Comparison of ENCODE assay signal across 1 cellular context in the genomic region with DNA sequence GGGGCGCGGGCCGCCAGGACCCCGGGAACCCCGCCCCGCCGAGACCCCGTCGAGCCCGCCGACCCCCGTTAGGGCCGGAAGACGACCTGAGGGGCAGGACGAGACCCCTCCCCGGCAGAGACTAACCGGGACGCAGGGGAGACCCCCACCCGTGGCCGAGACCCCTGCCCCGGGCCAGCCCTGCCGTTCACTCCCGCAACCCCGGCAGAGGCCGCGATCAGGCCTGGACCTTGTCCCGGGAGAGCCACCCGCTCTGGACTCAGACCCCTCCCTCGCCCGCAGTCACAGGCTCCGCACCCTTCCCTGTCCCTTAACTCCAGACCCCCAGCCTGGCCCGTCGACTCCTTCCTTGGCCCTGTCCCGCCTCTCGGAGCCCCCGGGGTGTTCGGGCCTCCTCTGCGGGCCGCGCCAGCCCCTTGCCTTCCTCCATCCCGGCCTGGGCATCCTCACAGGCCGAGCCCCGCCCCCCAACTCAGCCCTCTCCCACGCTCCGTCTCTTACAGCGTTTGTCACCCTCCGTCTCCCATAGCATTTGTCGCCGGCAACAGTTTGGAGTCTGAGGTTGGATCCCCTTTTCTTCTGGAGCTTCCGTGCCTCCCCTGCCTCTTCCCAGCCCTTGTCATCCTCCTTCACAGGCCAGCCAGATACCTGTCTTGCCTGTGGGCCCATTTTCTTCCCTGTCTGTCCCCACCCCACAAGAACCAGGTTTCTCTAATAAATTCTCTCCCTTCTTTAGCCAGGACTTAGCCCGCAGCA.
A peak's percentile ranks its signal among the peaks of the same experiment; 100 is the strongest.
TF ChIP-seq lines count a peak whose summit lies in the region.

No MANE protein-coding gene starts in this region.

TF ChIP-seq in HepG2, 621 proteins besides CTCF, POLR2A, EP300 and RAD21 (continued from another document and continues in another):
- TF ChIP-seq, protein P1, sequence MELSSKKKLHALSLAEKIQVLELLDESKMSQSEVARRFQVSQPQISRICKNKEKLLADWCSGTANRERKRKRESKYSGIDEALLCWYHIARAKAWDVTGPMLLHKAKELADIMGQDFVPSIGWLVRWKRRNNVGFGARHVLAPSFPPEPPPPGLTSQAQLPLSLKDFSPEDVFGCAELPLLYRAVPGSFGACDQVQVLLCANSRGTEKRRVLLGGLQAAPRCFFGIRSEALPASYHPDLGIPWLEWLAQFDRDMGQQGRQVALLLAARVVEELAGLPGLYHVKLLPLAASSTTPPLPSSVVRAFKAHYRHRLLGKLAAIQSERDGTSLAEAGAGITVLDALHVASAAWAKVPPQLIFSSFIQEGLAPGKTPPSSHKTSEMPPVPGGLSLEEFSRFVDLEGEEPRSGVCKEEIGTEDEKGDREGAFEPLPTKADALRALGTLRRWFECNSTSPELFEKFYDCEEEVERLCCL (CRISPR knock-in tag; IDR thresholded peaks at IDR 0.05; ENCODE audit: borderline replicate concordance), result no peak; the same call in 1 of the 2 replicates
- TF ChIP-seq TP53 (CRISPR knock-in tag; conservative IDR thresholded peaks at IDR 0.05) (no peak), ZNF501 (CRISPR knock-in tag; IDR thresholded peaks at IDR 0.05) (peak; percentile 89), ZNF768 (CRISPR knock-in tag; IDR thresholded peaks at IDR 0.05) (peak; percentile 36; the same call in 1 of the 2 replicates), ATF7-NPFF (CRISPR knock-in tag; IDR thresholded peaks at IDR 0.05; ENCODE audit: low read depth) (0 out of 2 replicates have a peak, but pooled peaks have one; percentile 14), ZNF326 (CRISPR knock-in tag; IDR thresholded peaks at IDR 0.05; ENCODE audit: borderline replicate concordance) (0 out of 2 replicates have a peak, but pooled peaks have one; percentile 47), SNAPC2 (CRISPR knock-in tag; IDR thresholded peaks at IDR 0.05) (no peak), SSRP1 (CRISPR knock-in tag; IDR thresholded peaks at IDR 0.05) (no peak), ZFAT (CRISPR knock-in tag; conservative IDR thresholded peaks at IDR 0.05) (0 out of 2 replicates have a peak, but pooled peaks have one; percentile 1), ZBTB21 (CRISPR knock-in tag; IDR thresholded peaks at IDR 0.05) (no peak), ZFYVE20 (CRISPR knock-in tag; IDR thresholded peaks at IDR 0.05; ENCODE audit: borderline replicate concordance, low read depth) (no peak), HNRNPUL1 (IDR thresholded peaks at IDR 0.05; ENCODE audit: low read depth, low read length) (no peak), ZNF44 (CRISPR knock-in tag; IDR thresholded peaks at IDR 0.05) (no peak), CHCHD3 (CRISPR knock-in tag; IDR thresholded peaks at IDR 0.05) (peak; percentile 23), ZNF33A (CRISPR knock-in tag; IDR thresholded peaks at IDR 0.05; ENCODE audit: borderline replicate concordance) (no peak), NFE2L2 (IDR thresholded peaks at IDR 0.05; ENCODE audit: low read length) (peak; percentile 6; the same call in 1 of the 2 replicates), ZNF441 (CRISPR knock-in tag; IDR thresholded peaks at IDR 0.05; ENCODE audit: borderline replicate concordance) (no peak), HNRNPK (IDR thresholded peaks at IDR 0.05; ENCODE audit: low read depth, low read length, poor library complexity, severe bottlenecking) (peak; percentile 83), CREM (IDR thresholded peaks at IDR 0.05) (peak; percentile 35; the same call in 1 of the 2 replicates), CREM (CRISPR knock-in tag; IDR thresholded peaks at IDR 0.05) (no peak), ZNF563 (CRISPR knock-in tag; IDR thresholded peaks at IDR 0.05) (peak; percentile 82), SIN3A (IDR thresholded peaks at IDR 0.05; ENCODE audit: borderline replicate concordance, low read depth, low read length) (peak; percentile 46; the same call in 1 of the 2 replicates), SRSF4 (IDR thresholded peaks at IDR 0.05; ENCODE audit: low read depth, low read length, poor library complexity, severe bottlenecking) (no peak), ZNF564 (CRISPR knock-in tag; IDR thresholded peaks at IDR 0.05) (peak; percentile 21; the same call in 1 of the 2 replicates), MYC (CRISPR knock-in tag; IDR thresholded peaks at IDR 0.05; ENCODE audit: borderline replicate concordance) (no peak; the same call in 1 of the 2 replicates), GFI1 (CRISPR knock-in tag; IDR thresholded peaks at IDR 0.05; ENCODE audit: borderline replicate concordance) (no peak)
- TF ChIP-seq, protein P2, sequence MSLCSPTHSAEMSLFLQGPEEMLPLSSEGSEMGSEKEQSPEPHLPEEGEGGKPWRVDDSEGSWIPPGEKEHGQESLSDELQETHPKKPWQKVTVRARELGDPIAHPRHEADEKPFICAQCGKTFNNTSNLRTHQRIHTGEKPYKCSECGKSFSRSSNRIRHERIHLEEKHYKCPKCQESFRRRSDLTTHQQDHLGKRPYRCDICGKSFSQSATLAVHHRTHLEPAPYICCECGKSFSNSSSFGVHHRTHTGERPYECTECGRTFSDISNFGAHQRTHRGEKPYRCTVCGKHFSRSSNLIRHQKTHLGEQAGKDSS (CRISPR knock-in tag; IDR thresholded peaks at IDR 0.05; ENCODE audit: borderline replicate concordance, low read depth), result no peak; the same call in none of the 2 replicates
- TF ChIP-seq, protein P3, sequence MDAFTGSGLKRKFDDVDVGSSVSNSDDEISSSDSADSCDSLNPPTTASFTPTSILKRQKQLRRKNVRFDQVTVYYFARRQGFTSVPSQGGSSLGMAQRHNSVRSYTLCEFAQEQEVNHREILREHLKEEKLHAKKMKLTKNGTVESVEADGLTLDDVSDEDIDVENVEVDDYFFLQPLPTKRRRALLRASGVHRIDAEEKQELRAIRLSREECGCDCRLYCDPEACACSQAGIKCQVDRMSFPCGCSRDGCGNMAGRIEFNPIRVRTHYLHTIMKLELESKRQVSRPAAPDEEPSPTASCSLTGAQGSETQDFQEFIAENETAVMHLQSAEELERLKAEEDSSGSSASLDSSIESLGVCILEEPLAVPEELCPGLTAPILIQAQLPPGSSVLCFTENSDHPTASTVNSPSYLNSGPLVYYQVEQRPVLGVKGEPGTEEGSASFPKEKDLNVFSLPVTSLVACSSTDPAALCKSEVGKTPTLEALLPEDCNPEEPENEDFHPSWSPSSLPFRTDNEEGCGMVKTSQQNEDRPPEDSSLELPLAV (CRISPR knock-in tag; conservative IDR thresholded peaks at IDR 0.05; ENCODE audit: low read depth), result no peak
- TF ChIP-seq, protein P4, sequence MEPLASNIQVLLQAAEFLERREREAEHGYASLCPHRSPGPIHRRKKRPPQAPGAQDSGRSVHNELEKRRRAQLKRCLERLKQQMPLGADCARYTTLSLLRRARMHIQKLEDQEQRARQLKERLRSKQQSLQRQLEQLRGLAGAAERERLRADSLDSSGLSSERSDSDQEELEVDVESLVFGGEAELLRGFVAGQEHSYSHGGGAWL (CRISPR knock-in tag; IDR thresholded peaks at IDR 0.05), result 0 out of 2 replicates have a peak, but pooled peaks have one; percentile 42
- TF ChIP-seq, protein P5, sequence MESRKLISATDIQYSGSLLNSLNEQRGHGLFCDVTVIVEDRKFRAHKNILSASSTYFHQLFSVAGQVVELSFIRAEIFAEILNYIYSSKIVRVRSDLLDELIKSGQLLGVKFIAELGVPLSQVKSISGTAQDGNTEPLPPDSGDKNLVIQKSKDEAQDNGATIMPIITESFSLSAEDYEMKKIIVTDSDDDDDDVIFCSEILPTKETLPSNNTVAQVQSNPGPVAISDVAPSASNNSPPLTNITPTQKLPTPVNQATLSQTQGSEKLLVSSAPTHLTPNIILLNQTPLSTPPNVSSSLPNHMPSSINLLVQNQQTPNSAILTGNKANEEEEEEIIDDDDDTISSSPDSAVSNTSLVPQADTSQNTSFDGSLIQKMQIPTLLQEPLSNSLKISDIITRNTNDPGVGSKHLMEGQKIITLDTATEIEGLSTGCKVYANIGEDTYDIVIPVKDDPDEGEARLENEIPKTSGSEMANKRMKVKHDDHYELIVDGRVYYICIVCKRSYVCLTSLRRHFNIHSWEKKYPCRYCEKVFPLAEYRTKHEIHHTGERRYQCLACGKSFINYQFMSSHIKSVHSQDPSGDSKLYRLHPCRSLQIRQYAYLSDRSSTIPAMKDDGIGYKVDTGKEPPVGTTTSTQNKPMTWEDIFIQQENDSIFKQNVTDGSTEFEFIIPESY (CRISPR knock-in tag; IDR thresholded peaks at IDR 0.05), result no peak
- TF ChIP-seq, protein P6, sequence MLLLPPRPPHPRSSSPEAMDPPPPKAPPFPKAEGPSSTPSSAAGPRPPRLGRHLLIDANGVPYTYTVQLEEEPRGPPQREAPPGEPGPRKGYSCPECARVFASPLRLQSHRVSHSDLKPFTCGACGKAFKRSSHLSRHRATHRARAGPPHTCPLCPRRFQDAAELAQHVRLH (CRISPR knock-in tag; IDR thresholded peaks at IDR 0.05; ENCODE audit: borderline replicate concordance, low read depth), result peak; percentile 57; the same call in 1 of the 2 replicates
- TF ChIP-seq, protein P7, sequence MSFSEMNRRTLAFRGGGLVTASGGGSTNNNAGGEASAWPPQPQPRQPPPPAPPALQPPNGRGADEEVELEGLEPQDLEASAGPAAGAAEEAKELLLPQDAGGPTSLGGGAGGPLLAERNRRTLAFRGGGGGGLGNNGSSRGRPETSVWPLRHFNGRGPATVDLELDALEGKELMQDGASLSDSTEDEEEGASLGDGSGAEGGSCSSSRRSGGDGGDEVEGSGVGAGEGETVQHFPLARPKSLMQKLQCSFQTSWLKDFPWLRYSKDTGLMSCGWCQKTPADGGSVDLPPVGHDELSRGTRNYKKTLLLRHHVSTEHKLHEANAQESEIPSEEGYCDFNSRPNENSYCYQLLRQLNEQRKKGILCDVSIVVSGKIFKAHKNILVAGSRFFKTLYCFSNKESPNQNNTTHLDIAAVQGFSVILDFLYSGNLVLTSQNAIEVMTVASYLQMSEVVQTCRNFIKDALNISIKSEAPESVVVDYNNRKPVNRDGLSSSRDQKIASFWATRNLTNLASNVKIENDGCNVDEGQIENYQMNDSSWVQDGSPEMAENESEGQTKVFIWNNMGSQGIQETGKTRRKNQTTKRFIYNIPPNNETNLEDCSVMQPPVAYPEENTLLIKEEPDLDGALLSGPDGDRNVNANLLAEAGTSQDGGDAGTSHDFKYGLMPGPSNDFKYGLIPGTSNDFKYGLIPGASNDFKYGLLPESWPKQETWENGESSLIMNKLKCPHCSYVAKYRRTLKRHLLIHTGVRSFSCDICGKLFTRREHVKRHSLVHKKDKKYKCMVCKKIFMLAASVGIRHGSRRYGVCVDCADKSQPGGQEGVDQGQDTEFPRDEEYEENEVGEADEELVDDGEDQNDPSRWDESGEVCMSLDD (CRISPR knock-in tag; IDR thresholded peaks at IDR 0.05; ENCODE audit: borderline replicate concordance), result 0 out of 2 replicates have a peak, but pooled peaks have one; percentile 8
- TF ChIP-seq, protein P8, sequence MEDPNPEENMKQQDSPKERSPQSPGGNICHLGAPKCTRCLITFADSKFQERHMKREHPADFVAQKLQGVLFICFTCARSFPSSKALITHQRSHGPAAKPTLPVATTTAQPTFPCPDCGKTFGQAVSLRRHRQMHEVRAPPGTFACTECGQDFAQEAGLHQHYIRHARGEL (CRISPR knock-in tag; IDR thresholded peaks at IDR 0.05), result 0 out of 2 replicates have a peak, but pooled peaks have one; percentile 21
- TF ChIP-seq, protein P9, sequence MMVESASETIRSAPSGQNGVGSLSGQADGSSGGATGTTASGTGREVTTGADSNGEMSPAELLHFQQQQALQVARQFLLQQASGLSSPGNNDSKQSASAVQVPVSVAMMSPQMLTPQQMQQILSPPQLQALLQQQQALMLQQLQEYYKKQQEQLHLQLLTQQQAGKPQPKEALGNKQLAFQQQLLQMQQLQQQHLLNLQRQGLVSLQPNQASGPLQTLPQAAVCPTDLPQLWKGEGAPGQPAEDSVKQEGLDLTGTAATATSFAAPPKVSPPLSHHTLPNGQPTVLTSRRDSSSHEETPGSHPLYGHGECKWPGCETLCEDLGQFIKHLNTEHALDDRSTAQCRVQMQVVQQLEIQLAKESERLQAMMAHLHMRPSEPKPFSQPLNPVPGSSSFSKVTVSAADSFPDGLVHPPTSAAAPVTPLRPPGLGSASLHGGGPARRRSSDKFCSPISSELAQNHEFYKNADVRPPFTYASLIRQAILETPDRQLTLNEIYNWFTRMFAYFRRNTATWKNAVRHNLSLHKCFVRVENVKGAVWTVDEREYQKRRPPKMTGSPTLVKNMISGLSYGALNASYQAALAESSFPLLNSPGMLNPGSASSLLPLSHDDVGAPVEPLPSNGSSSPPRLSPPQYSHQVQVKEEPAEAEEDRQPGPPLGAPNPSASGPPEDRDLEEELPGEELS (CRISPR knock-in tag; IDR thresholded peaks at IDR 0.05), result 0 out of 2 replicates have a peak, but pooled peaks have one; percentile 23
- TF ChIP-seq, protein P10, sequence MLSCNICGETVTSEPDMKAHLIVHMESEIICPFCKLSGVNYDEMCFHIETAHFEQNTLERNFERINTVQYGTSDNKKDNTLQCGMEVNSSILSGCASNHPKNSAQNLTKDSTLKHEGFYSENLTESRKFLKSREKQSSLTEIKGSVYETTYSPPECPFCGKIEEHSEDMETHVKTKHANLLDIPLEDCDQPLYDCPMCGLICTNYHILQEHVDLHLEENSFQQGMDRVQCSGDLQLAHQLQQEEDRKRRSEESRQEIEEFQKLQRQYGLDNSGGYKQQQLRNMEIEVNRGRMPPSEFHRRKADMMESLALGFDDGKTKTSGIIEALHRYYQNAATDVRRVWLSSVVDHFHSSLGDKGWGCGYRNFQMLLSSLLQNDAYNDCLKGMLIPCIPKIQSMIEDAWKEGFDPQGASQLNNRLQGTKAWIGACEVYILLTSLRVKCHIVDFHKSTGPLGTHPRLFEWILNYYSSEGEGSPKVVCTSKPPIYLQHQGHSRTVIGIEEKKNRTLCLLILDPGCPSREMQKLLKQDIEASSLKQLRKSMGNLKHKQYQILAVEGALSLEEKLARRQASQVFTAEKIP (CRISPR knock-in tag; IDR thresholded peaks at IDR 0.05; ENCODE audit: borderline replicate concordance), result no peak
- TF ChIP-seq, protein P11, sequence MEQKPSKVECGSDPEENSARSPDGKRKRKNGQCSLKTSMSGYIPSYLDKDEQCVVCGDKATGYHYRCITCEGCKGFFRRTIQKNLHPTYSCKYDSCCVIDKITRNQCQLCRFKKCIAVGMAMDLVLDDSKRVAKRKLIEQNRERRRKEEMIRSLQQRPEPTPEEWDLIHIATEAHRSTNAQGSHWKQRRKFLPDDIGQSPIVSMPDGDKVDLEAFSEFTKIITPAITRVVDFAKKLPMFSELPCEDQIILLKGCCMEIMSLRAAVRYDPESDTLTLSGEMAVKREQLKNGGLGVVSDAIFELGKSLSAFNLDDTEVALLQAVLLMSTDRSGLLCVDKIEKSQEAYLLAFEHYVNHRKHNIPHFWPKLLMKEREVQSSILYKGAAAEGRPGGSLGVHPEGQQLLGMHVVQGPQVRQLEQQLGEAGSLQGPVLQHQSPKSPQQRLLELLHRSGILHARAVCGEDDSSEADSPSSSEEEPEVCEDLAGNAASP (CRISPR knock-in tag; IDR thresholded peaks at IDR 0.05; ENCODE audit: borderline replicate concordance), result 0 out of 2 replicates have a peak, but pooled peaks have one; percentile 7
- TF ChIP-seq, protein P12, sequence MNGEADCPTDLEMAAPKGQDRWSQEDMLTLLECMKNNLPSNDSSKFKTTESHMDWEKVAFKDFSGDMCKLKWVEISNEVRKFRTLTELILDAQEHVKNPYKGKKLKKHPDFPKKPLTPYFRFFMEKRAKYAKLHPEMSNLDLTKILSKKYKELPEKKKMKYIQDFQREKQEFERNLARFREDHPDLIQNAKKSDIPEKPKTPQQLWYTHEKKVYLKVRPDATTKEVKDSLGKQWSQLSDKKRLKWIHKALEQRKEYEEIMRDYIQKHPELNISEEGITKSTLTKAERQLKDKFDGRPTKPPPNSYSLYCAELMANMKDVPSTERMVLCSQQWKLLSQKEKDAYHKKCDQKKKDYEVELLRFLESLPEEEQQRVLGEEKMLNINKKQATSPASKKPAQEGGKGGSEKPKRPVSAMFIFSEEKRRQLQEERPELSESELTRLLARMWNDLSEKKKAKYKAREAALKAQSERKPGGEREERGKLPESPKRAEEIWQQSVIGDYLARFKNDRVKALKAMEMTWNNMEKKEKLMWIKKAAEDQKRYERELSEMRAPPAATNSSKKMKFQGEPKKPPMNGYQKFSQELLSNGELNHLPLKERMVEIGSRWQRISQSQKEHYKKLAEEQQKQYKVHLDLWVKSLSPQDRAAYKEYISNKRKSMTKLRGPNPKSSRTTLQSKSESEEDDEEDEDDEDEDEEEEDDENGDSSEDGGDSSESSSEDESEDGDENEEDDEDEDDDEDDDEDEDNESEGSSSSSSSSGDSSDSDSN (CRISPR knock-in tag; IDR thresholded peaks at IDR 0.05), result peak; percentile 68
